1 cellular context compared by ENCODE assay signal in the genomic region with DNA sequence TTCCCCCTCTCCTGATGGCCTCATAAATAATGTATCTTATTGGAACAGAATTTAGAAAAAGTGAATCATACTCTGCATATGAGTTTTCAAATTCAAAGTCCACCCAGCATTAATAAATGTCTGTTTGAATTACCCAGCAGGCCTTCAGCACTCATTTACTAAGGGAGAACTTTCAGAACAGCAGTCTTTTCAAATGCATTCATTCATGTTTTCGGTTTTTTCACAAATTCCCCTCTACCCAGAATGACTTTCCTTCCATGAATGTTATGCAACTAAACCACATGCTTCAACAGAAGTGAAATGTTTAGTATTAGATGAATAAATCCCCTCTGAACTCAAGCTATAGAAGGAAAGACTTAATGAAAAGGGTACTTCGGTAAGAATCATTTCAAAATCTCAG.
TF ChIP-seq lines count a peak whose summit lies in the region.

No MANE protein-coding gene starts in this region.

TF ChIP-seq in IMR-90, 13 proteins besides CTCF, POLR2A, EP300 and RAD21 (continued from another document):
- TF ChIP-seq MXI1 (IDR thresholded peaks at IDR 0.05; ENCODE audit: borderline replicate concordance, low read depth, low read length), result no peak
